ENCODE assay signal across 8 cellular contexts in the genomic region with DNA sequence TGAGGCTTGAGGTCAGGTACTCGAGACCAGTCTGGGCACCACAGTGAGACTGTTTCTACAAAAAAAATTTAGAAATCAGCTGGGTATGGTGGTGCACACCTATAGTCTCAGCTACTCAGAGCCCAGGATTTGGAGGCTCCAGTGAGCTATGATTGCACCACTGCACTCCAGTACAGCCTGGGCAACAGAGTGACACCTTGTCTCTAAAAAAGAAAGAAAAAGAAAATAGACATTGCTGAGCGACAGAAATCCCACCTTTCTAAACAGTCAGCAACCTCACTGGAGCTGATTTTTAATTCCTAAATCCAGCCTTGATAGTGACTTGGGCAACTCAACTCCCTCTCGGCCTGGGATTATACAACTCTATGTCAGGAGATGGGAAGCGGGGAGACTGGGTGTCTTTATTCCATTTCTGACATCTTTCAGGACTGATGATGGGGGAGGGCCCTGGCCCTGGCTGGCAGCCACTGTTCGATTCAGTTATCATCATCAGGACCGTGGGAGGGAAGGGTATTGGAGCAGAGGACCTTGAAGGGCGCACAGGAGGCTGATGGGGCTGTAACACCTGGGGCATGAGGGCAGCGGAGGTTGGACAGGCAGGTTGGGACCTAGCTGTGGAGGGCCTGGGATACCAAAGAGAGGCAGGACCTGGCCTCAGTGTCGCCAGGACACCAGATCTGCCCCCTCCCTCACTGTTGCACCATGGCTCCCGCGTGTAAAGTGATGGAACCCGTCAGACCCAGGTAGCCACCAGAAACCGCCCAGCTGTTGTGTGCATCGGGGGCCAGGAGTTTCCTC. TPM values are rescaled to one million over a fixed set of nuclear protein-coding genes. Genes with fewer than 3 reads are reported as not detected.
DNase-seq lines count a peak whose midpoint lies in the region; ATAC-seq, FAIRE-seq and TF ChIP-seq lines count a peak whose summit lies in the region.

No MANE protein-coding gene starts in this region.

- no peak for FAIRE-seq in pancreas (lab: Jason Lieb, UNC)

- 26 to 36% methylated on average over 14 of the region's 14 CpGs for WGBS in pancreas, 2 donors

- peak overlapping the region; percentile 90 for H3K4me2 ChIP-seq in PC-9

- H3K36me3 Mint-ChIP-seq in CD4-positive, alpha-beta memory T cell = peaks cover 0 to 2% of the 10 kb centered on the region in 2 donors

- H3K4me3 ChIP-seq in CD4-positive, alpha-beta memory T cell (ENCODE audit: low read length in 2 of 2) = peak overlapping the region; percentile 14 to 90
- peak overlapping the region; percentile 81 for H3K4me3 ChIP-seq in PC-9
- peak overlapping the region; percentile 45 to 69 (median 56) for H3K4me3 ChIP-seq in pancreas

- H3K9me3 Mint-ChIP-seq in CD4-positive, alpha-beta memory T cell = no peaks in the 10 kb centered on the region

- H3F3A ChIP-seq in PC-9 (ENCODE audit: insufficient read depth, low read depth) = peaks cover 51% of the 10 kb centered on the region

- H3K4me1 Mint-ChIP-seq in CD4-positive, alpha-beta memory T cell = peaks cover 18 to 32% (median 25%) of the 10 kb centered on the region in 4 donors

- no peaks in the 10 kb centered on the region for H3K36me3 ChIP-seq in CD4-positive, alpha-beta memory T cell (ENCODE audit: insufficient read depth, low read length)
- H3K36me3 ChIP-seq in PC-9 (ENCODE audit: low read depth) = no peaks in the 10 kb centered on the region
- no peaks in the 10 kb centered on the region for H3K36me3 ChIP-seq in pancreas

- TF ChIP-seq CTCF in PC-9 (conservative IDR thresholded peaks at IDR 0.05) (no peak), pancreas (IDR thresholded peaks at IDR 0.05) (no peak)

- TSS peak; percentile 27 for BruUV-seq in PC-9 (replicated peaks; lab: Mats Ljungman, UMichigan)

- DNase-seq in CD4-positive, alpha-beta memory T cell = peak in 1 of 5 donors; percentile 6
- DNase-seq in PC-9 = no peak
- no peak for DNase-seq in epithelial cell of prostate (ENCODE audit: low read depth, low spot score)
- peak in 4 of 6 donors; percentile 54 to 63 (median 56) for DNase-seq in pancreas
- no peak for DNase-seq in NCI-H1417 (lab: John Stamatoyannopoulos, UW)
- DNase-seq in stimulated activated CD4-positive, alpha-beta T cell treated with anti-CD3 and anti-CD28 coated beads, Interleukin-12 subunit alpha, Interleukin-12 subunit beta, amount 100 ng/mL, for 4 hours = no peak

- H3K27me3 ChIP-seq in CD4-positive, alpha-beta memory T cell (ENCODE audit: insufficient read depth, low read length) = no peaks in the 10 kb centered on the region
- H3K27me3 ChIP-seq in PC-9 (ENCODE audit: insufficient read depth, low read depth) (no peaks in the 10 kb centered on the region), pancreas (no peaks in the 10 kb centered on the region)

- CTCF ChIA-PET in CD4-positive, alpha-beta memory T cell (lab: Charles Lee; ENCODE audit: partially characterized antibody) = interaction anchor here (0.7 to 17.2 kb wide), 7 partner anchors 8 to 140 kb away, joined by 3 to 350 read pairs (median 40); partner anchors contain the start of genes HSPB1 and YWHAG
- CTCF ChIA-PET in PC-9 (lab: Charles Lee) = interaction anchor here (0.6 kb wide), 1 partner anchor 681 kb away, joined by 4 read pairs; no protein-coding TSS in a partner anchor

- 0 out of 2 replicates have a peak, but pooled peaks cover 5% of the 10 kb centered on the region for H4K20me1 ChIP-seq in PC-9 (ENCODE audit: insufficient read depth)

- no peaks in the 10 kb centered on the region for H3K9me3 ChIP-seq in CD4-positive, alpha-beta memory T cell (ENCODE audit: control insufficient read depth in 1 of 2, low read length in 2 of 2)
- H3K9me3 ChIP-seq in PC-9 (ENCODE audit: insufficient read depth, low read depth) (no peaks in the 10 kb centered on the region), pancreas (no peaks in the 10 kb centered on the region)

- H3K27ac Mint-ChIP-seq in CD4-positive, alpha-beta memory T cell = peak overlapping the region; percentile 83 to 99 (median 98)

- intact Hi-C loops in CD4-positive, alpha-beta memory T cell (cut with micrococcal nuclease) = loop anchor here (5.0 kb wide), 2 partner anchors 35 to 805 kb away; partner anchors contain the start of gene CCDC146
- intact Hi-C loops in PC-9 (cut with micrococcal nuclease; ENCODE audit: unreplicated experiment) (loop anchor here (5.0 kb wide), 1 partner anchor 195 kb away; the partner anchor contains the start of gene UPK3B), pancreas (cut with DNase I) (loop anchor here in 1 of 3 donors (10.0 kb wide), 1 partner anchor 142 kb away; no protein-coding TSS in a partner anchor)

- no peaks in the 10 kb centered on the region for H3K9me2 ChIP-seq in PC-9 (ENCODE audit: insufficient read depth)

- peak overlapping the region; percentile 92 to 99 (median 96) for H3K4me3 Mint-ChIP-seq in CD4-positive, alpha-beta memory T cell

- ATAC-seq in pancreas (peak in 3 of 4 donors; percentile 0 to 2 (median 1)), GM21576 (IDR thresholded peaks at IDR 0.05; ENCODE audit: unreplicated experiment) (no peak), HG02852 (IDR thresholded peaks at IDR 0.05; ENCODE audit: unreplicated experiment) (no peak)

- peak overlapping the region; percentile 81 for H3K27ac ChIP-seq in CD4-positive, alpha-beta memory T cell (ENCODE audit: low read depth, low read length)
- H3K27ac ChIP-seq in PC-9 = no peak overlapping the region
- peak overlapping the region; percentile 83 for H3K27ac ChIP-seq in epithelial cell of prostate
- peak overlapping the region; percentile 95 to 98 (median 96) for H3K27ac ChIP-seq in pancreas

- POLR2A ChIA-PET in CD4-positive, alpha-beta memory T cell (lab: Charles Lee; ENCODE audit: partially characterized antibody) = interaction anchor here (0.6 to 7.0 kb wide), 14 partner anchors 8 to 151 kb away, joined by 3 to 128 read pairs (median 6); partner anchors contain the start of genes HSPB1 and YWHAG
- POLR2A ChIA-PET in PC-9 (lab: Charles Lee; ENCODE audit: unreplicated experiment) = interaction anchor here (0.6 to 0.7 kb wide), 3 partner anchors 8 to 209 kb away, joined by 3 to 4 read pairs (median 3); no protein-coding TSS in a partner anchor

- H3K4me1 ChIP-seq in CD4-positive, alpha-beta memory T cell (ENCODE audit: insufficient read depth, low read length) = peaks cover 28% of the 10 kb centered on the region
- H3K4me1 ChIP-seq in PC-9 (replicated peaks; ENCODE audit: insufficient read depth) = peaks cover 18% of the 10 kb centered on the region
- H3K4me1 ChIP-seq in pancreas = peaks cover 5 to 11% (median 7%) of the 10 kb centered on the region in 3 donors

- 0 out of 2 replicates have a peak, but pooled peaks cover 9% of the 10 kb centered on the region for H3K79me2 ChIP-seq in PC-9 (ENCODE audit: low read depth)

- H2AFZ ChIP-seq in PC-9 = peak overlapping the region; percentile 85

- no peaks in the 10 kb centered on the region for H3K27me3 Mint-ChIP-seq in CD4-positive, alpha-beta memory T cell

RNA-seq across cellular contexts. Expression of gene HSPB1, which starts 14.7 kb away (rescaled TPM):
- 10 to 100 TPM; 41.9 to 43.1 TPM for total RNA-seq in CD4-positive, alpha-beta memory T cell
- 100 to 1,000 TPM in 1 of 2 donors, 10 to 100 TPM in 1; 49.7 to 111 TPM for polyA plus RNA-seq in CD4-positive, alpha-beta memory T cell
- 376 and 414 TPM in 2 replicates for total RNA-seq in PC-9 (2021)
- 100 to 1,000 TPM; 106 to 752 (median 138) TPM for total RNA-seq in pancreas
- polyA plus RNA-seq in pancreas = 100 to 1,000 TPM; 160 to 642 TPM

RNA-seq across cellular contexts. Expression of gene YWHAG, which starts 41.6 kb away (rescaled TPM):
- total RNA-seq in CD4-positive, alpha-beta memory T cell = 10 to 100 TPM; 51.6 to 54.3 TPM
- 1 to 10 TPM in 1 of 2 donors, under 1 TPM in 1; 0.94 to 2.4 TPM for polyA plus RNA-seq in CD4-positive, alpha-beta memory T cell
- total RNA-seq in PC-9 (2021) = 206 and 250 TPM in 2 replicates
- 10 to 100 TPM; 23.3 to 55.7 (median 38.9) TPM for total RNA-seq in pancreas
- 10 to 100 TPM; 15.7 to 30.9 TPM for polyA plus RNA-seq in pancreas

Comparison
In these comparisons a context has a peak if more than half of its experiments do, and no peak if none do; other contexts are left out.
1. DNase-seq: peak in pancreas (4 of 6); none in PC-9 (0 of 2), epithelial cell of prostate (single experiment), NCI-H1417 (0 of 3) and stimulated activated CD4-positive, alpha-beta T cell treated with anti-CD3 and anti-CD28 coated beads, Interleukin-12 subunit alpha, Interleukin-12 subunit beta, amount 100 ng/mL, for 4 hours (single experiment).
2. ATAC-seq: peak in pancreas (3 of 4); none in GM21576 (single experiment) and HG02852 (single experiment).
3. Peak in every context shown above with its lines, with median percentiles within 50 percentile points of each other: H3K4me3 ChIP-seq.